ENCODE assay signal across 8 cellular contexts in genomic region chr17:50199651-50200446, GRCh38. TPM values are rescaled to one million over a fixed set of nuclear protein-coding genes. Genes with fewer than 3 reads are reported as not detected.
A peak's percentile ranks its signal among the peaks of the same experiment; 100 is the strongest.
DNase-seq lines count a peak whose midpoint lies in the region; ATAC-seq, FAIRE-seq and TF ChIP-seq lines count a peak whose summit lies in the region.

No MANE protein-coding gene starts in this region.

- no peak overlapping the region for H2AFZ ChIP-seq in HepG2 (ENCODE audit: low read length)

- H3K4me2 ChIP-seq in HepG2 (ENCODE audit: low read depth, low read length), result peak overlapping the region; percentile 85

- H3K36me3 ChIP-seq in HEK293 (ENCODE audit: control insufficient read depth in 2 of 2, insufficient read depth in 1 of 2, low read length in 2 of 2) (peaks cover 0 to 24% of the 10 kb centered on the region in 2 experiments; a peak in 1 of 3 replicates), HepG2 (replicated peaks in 1 of 2; ENCODE audit: control insufficient read depth in 1 of 2, insufficient read depth in 2 of 2, low read length in 2 of 2) (no peaks in the 10 kb centered on the region)

- no peak for TF ChIP-seq POLR2A in HepG2 (IDR thresholded peaks at IDR 0.05; ENCODE audit: insufficient read depth in 1 of 2, low read depth in 2 of 2, low read length in 2 of 2)

- WGBS in HepG2 (ENCODE audit: low lambda C conversion rate), result 46% methylated on average over 50 of the region's 50 CpGs

- intact Hi-C loops in HepG2 (cut with micrococcal nuclease; ENCODE audit: unreplicated experiment), result loop anchor here (1.0 kb wide), 2 partner anchors 73 to 97 kb away; no protein-coding TSS in a partner anchor

- H3K9ac ChIP-seq in HepG2 (ENCODE audit: insufficient read depth, low read depth, low read length), result no peak overlapping the region

- CTCF ChIA-PET in HEK293 (lab: Yijun Ruan, JAX), result interaction anchor here (0.5 to 18.0 kb wide), 58 partner anchors 8 to 1939 kb away, joined by 3 to 487 read pairs (median 4); partner anchors contain the start of genes EME1, MRPL27 and TMEM92
- CTCF ChIA-PET in HepG2 (lab: Yijun Ruan, JAX; ENCODE audit: low intra/inter-chr PET ratio, low total read pairs), result interaction anchor here (1.2 to 9.4 kb wide), 8 partner anchors 13 to 96 kb away, joined by 3 to 301 read pairs (median 8); partner anchors contain the start of gene TMEM92

- ATAC-seq in HepG2 (peak; percentile 60), GM19397 (IDR thresholded peaks at IDR 0.05; ENCODE audit: unreplicated experiment) (no peak)

- DNase-seq in D341Med (ENCODE audit: low spot score), result peak; percentile 73
- peak; percentile 91 for DNase-seq in NCI-H2196 (lab: John Stamatoyannopoulos, UW; ENCODE audit: unreplicated experiment)
- peak; percentile 60 to 62 for DNase-seq in activated CD4-positive, alpha-beta T cell treated with anti-CD3 and anti-CD28 coated beads for 4 hours
- DNase-seq in dedifferentiated amniotic fluid mesenchymal stem cell (ENCODE audit: extremely low spot score), result peak; percentile 88
- DNase-seq in HepG2 (ENCODE audit: low spot score), result peak; percentile 64
- DNase-seq in stimulated activated CD4-positive, alpha-beta T cell treated with anti-CD3 and anti-CD28 coated beads, Interleukin-4, amount 100 ng/mL, for 1 hour, result peak; percentile 53

- H3K79me2 ChIP-seq in HepG2 (ENCODE audit: insufficient read depth, low read length), result no peaks in the 10 kb centered on the region

- no peak for TF ChIP-seq CTCF in HEK293 (tag by site-specific recombination; IDR thresholded peaks at IDR 0.05)
- TF ChIP-seq CTCF in HepG2 (CRISPR knock-in tag; IDR thresholded peaks at IDR 0.05), result no peak

- no peaks in the 10 kb centered on the region for H3K9me3 ChIP-seq in HEK293 (ENCODE audit: control insufficient read depth, insufficient read depth, low read depth, low read length)
- no peaks in the 10 kb centered on the region for H3K9me3 ChIP-seq in HepG2 (ENCODE audit: low read length)

- H4K20me1 ChIP-seq in HepG2 (ENCODE audit: insufficient read depth, low read length), result no peaks in the 10 kb centered on the region; the same call in 1 of the 2 replicates

- H3K27ac ChIP-seq in HEK293 (ENCODE audit: extremely low read depth, low read depth, low read length) (peak overlapping the region; percentile 57), HepG2 (ENCODE audit: extremely low read length, insufficient read depth, low read length) (no peak overlapping the region)

- peak; percentile 8 for FAIRE-seq in HepG2 (lab: Jason Lieb, UNC)

- no peak for TF ChIP-seq RAD21 in HepG2 (CRISPR knock-in tag; IDR thresholded peaks at IDR 0.05)

- H3K27me3 ChIP-seq in HepG2 (ENCODE audit: control insufficient read depth in 1 of 2, insufficient read depth in 2 of 2, low read length in 2 of 2), result peaks cover 13 to 72% of the 10 kb centered on the region in 2 experiments

- no peak for TF ChIP-seq EP300 in HepG2 (IDR thresholded peaks at IDR 0.05; ENCODE audit: low read depth in 2 of 2, low read length in 2 of 2)
- TF ChIP-seq EP300 in HepG2 (CRISPR knock-in tag; IDR thresholded peaks at IDR 0.05; ENCODE audit: borderline replicate concordance), result no peak

- H3K4me3 ChIP-seq in HEK293 (ENCODE audit: low read depth, low read length) (peak overlapping the region; percentile 41), HepG2 (replicated peaks in 1 of 3; ENCODE audit: insufficient read depth in 1 of 3, low read depth in 2 of 3, low read length in 3 of 3) (peak overlapping the region in 2 of 3 experiments; percentile 15 to 73; a peak in 2 of 6 replicates)

- H3K4me1 ChIP-seq in HEK293 (ENCODE audit: control insufficient read depth, insufficient read depth, low read length) (no peaks in the 10 kb centered on the region), HepG2 (ENCODE audit: insufficient read depth, low read length) (0 out of 2 replicates have a peak, but pooled peaks cover 9% of the 10 kb centered on the region)

- in situ Hi-C loops in HepG2 (cut with HindIII; ENCODE audit: extremely low pct_ligation_motif_present, low pct_unique_long_range_greater_than_20kb), result no loop called here

- POLR2A ChIA-PET in HEK293 (lab: Yijun Ruan, JAX), result interaction anchor here (0.6 to 1.9 kb wide), 27 partner anchors 21 to 1691 kb away, joined by 3 to 31 read pairs (median 3); partner anchors contain the start of genes ACSF2, SAMD14 and TMEM92
- POLR2A ChIA-PET in HepG2 (lab: Yijun Ruan, JAX), result interaction anchor here (1.0 to 1.4 kb wide), 2 partner anchors 10 to 22 kb away, joined by 3 to 4 read pairs; no protein-coding TSS in a partner anchor

- no TSS peak for BruUV-seq in HepG2 (replicated peaks; lab: Mats Ljungman, UMichigan)

RNA-seq across cellular contexts. Expression of gene COL1A1, which starts 1.6 kb away (rescaled TPM):
- total RNA-seq in HepG2 (2016; rRNA removed; fragmentation: Illumina TruSeq; extraction: Trizol), result 0.17 TPM in 1 of 2 replicates, not detected in the other
- not detected in 2 replicates for total RNA-seq in HepG2 (2016; cell fraction: cytosol; rRNA removed; fragmentation: Illumina TruSeq; extraction: Trizol; ENCODE audit: low read depth)
- total RNA-seq in HepG2 (2016; cell fraction: insoluble cytoplasmic fraction; rRNA removed; fragmentation: Illumina TruSeq; extraction: Trizol), result 0.03 and 0.06 TPM in 2 replicates
- 0.09 and 0.24 TPM in 2 replicates for total RNA-seq in HepG2 (2016; cell fraction: membrane; rRNA removed; fragmentation: Illumina TruSeq; extraction: Trizol)
- 0.68 and 0.72 TPM in 2 replicates for total RNA-seq in HepG2 (2016; cell fraction: nucleus; rRNA removed; fragmentation: Illumina TruSeq; extraction: Trizol)
- 0.05 and 0.14 TPM in 2 replicates for polyA plus RNA-seq in HepG2 (2011; rRNA removed)
- polyA plus RNA-seq in HepG2 (2011; cell fraction: cytosol; rRNA removed), result 0.01 TPM in 1 of 2 replicates, not detected in the other
- polyA plus RNA-seq in HepG2 (2011; cell fraction: nucleus; rRNA removed), result 1.7 and 2.5 TPM in 2 replicates
- 0.19 TPM in 2 replicates for polyA plus RNA-seq in HepG2 (2012)
- polyA plus RNA-seq in HepG2 (2016; cell fraction: cytosol; fragmentation: Illumina TruSeq; extraction: Trizol; ENCODE audit: low read depth), result 0.03 TPM in 1 of 2 replicates, not detected in the other
- polyA plus RNA-seq in HepG2 (2016; cell fraction: insoluble cytoplasmic fraction; fragmentation: Illumina TruSeq; extraction: Trizol; ENCODE audit: low read depth), result 0.07 TPM in 1 of 2 replicates, not detected in the other
- polyA plus RNA-seq in HepG2 (2016; cell fraction: membrane; fragmentation: Illumina TruSeq; extraction: Trizol; ENCODE audit: low read depth), result not detected in 2 replicates
- polyA plus RNA-seq in HepG2 (2016; cell fraction: nucleus; fragmentation: Illumina TruSeq; extraction: Trizol; ENCODE audit: insufficient read depth, low read depth), result 1.00 and 2.8 TPM in 2 replicates
- 35.8 TPM in 1 of 2 replicates, not detected in the other for polyA minus RNA-seq in HepG2 (2011; rRNA and poly(A)+ RNA removed; ENCODE audit: low replicate concordance)
- 0.70 and 0.79 TPM in 2 replicates for polyA minus RNA-seq in HepG2 (2011; cell fraction: cytosol; rRNA and poly(A)+ RNA removed)
- polyA minus RNA-seq in HepG2 (2011; cell fraction: nucleus; rRNA and poly(A)+ RNA removed), result 0.52 and 1.2 TPM in 2 replicates

RNA-seq across cellular contexts. Expression of gene SGCA, which starts 34.0 kb away (rescaled TPM):
- total RNA-seq in HepG2 (2016; rRNA removed; fragmentation: Illumina TruSeq; extraction: Trizol), result not detected in 2 replicates
- not detected in 2 replicates for total RNA-seq in HepG2 (2016; cell fraction: cytosol; rRNA removed; fragmentation: Illumina TruSeq; extraction: Trizol; ENCODE audit: low read depth)
- total RNA-seq in HepG2 (2016; cell fraction: insoluble cytoplasmic fraction; rRNA removed; fragmentation: Illumina TruSeq; extraction: Trizol), result not detected in 2 replicates
- total RNA-seq in HepG2 (2016; cell fraction: membrane; rRNA removed; fragmentation: Illumina TruSeq; extraction: Trizol), result not detected in 2 replicates
- not detected in 2 replicates for total RNA-seq in HepG2 (2016; cell fraction: nucleus; rRNA removed; fragmentation: Illumina TruSeq; extraction: Trizol)
- polyA plus RNA-seq in HepG2 (2011; rRNA removed), result not detected in 2 replicates
- not detected in 2 replicates for polyA plus RNA-seq in HepG2 (2011; cell fraction: cytosol; rRNA removed)
- 0.42 TPM in 1 of 2 replicates, not detected in the other for polyA plus RNA-seq in HepG2 (2011; cell fraction: nucleus; rRNA removed)
- polyA plus RNA-seq in HepG2 (2012), result not detected in 2 replicates
- not detected in 2 replicates for polyA plus RNA-seq in HepG2 (2016; cell fraction: cytosol; fragmentation: Illumina TruSeq; extraction: Trizol; ENCODE audit: low read depth)
- not detected in 2 replicates for polyA plus RNA-seq in HepG2 (2016; cell fraction: insoluble cytoplasmic fraction; fragmentation: Illumina TruSeq; extraction: Trizol; ENCODE audit: low read depth)
- polyA plus RNA-seq in HepG2 (2016; cell fraction: membrane; fragmentation: Illumina TruSeq; extraction: Trizol; ENCODE audit: low read depth), result not detected in 2 replicates
- not detected in 2 replicates for polyA plus RNA-seq in HepG2 (2016; cell fraction: nucleus; fragmentation: Illumina TruSeq; extraction: Trizol; ENCODE audit: insufficient read depth, low read depth)
- 0.19 TPM in 1 of 2 replicates, not detected in the other for polyA minus RNA-seq in HepG2 (2011; rRNA and poly(A)+ RNA removed; ENCODE audit: low replicate concordance)
- not detected in 2 replicates for polyA minus RNA-seq in HepG2 (2011; cell fraction: cytosol; rRNA and poly(A)+ RNA removed)
- not detected in 2 replicates for polyA minus RNA-seq in HepG2 (2011; cell fraction: nucleus; rRNA and poly(A)+ RNA removed)

RNA-seq across cellular contexts. Expression of gene PPP1R9B, which starts 49.4 kb away (rescaled TPM):
- total RNA-seq in HepG2 (2016; rRNA removed; fragmentation: Illumina TruSeq; extraction: Trizol), result 11.0 and 15.8 TPM in 2 replicates
- total RNA-seq in HepG2 (2016; cell fraction: cytosol; rRNA removed; fragmentation: Illumina TruSeq; extraction: Trizol; ENCODE audit: low read depth), result 1.3 and 1.6 TPM in 2 replicates
- 8.3 and 16.2 TPM in 2 replicates for total RNA-seq in HepG2 (2016; cell fraction: insoluble cytoplasmic fraction; rRNA removed; fragmentation: Illumina TruSeq; extraction: Trizol)
- 7.0 and 7.3 TPM in 2 replicates for total RNA-seq in HepG2 (2016; cell fraction: membrane; rRNA removed; fragmentation: Illumina TruSeq; extraction: Trizol)
- total RNA-seq in HepG2 (2016; cell fraction: nucleus; rRNA removed; fragmentation: Illumina TruSeq; extraction: Trizol), result 10.9 and 13.5 TPM in 2 replicates
- 8.7 and 9.4 TPM in 2 replicates for polyA plus RNA-seq in HepG2 (2011; rRNA removed)
- polyA plus RNA-seq in HepG2 (2011; cell fraction: cytosol; rRNA removed), result 7.4 and 9.0 TPM in 2 replicates
- polyA plus RNA-seq in HepG2 (2011; cell fraction: nucleus; rRNA removed), result 13.1 and 16.4 TPM in 2 replicates
- polyA plus RNA-seq in HepG2 (2012), result 9.8 and 11.6 TPM in 2 replicates
- 1.2 and 1.4 TPM in 2 replicates for polyA plus RNA-seq in HepG2 (2016; cell fraction: cytosol; fragmentation: Illumina TruSeq; extraction: Trizol; ENCODE audit: low read depth)
- 14.2 and 17.2 TPM in 2 replicates for polyA plus RNA-seq in HepG2 (2016; cell fraction: insoluble cytoplasmic fraction; fragmentation: Illumina TruSeq; extraction: Trizol; ENCODE audit: low read depth)
- 7.2 TPM in 2 replicates for polyA plus RNA-seq in HepG2 (2016; cell fraction: membrane; fragmentation: Illumina TruSeq; extraction: Trizol; ENCODE audit: low read depth)
- polyA plus RNA-seq in HepG2 (2016; cell fraction: nucleus; fragmentation: Illumina TruSeq; extraction: Trizol; ENCODE audit: insufficient read depth, low read depth), result 35.0 and 35.2 TPM in 2 replicates
- polyA minus RNA-seq in HepG2 (2011; rRNA and poly(A)+ RNA removed; ENCODE audit: low replicate concordance), result 15.4 and 32.3 TPM in 2 replicates
- 7.3 and 11.8 TPM in 2 replicates for polyA minus RNA-seq in HepG2 (2011; cell fraction: cytosol; rRNA and poly(A)+ RNA removed)
- polyA minus RNA-seq in HepG2 (2011; cell fraction: nucleus; rRNA and poly(A)+ RNA removed), result 7.8 and 9.3 TPM in 2 replicates
